20 cellular contexts compared by ENCODE assay signal in the genomic region with DNA sequence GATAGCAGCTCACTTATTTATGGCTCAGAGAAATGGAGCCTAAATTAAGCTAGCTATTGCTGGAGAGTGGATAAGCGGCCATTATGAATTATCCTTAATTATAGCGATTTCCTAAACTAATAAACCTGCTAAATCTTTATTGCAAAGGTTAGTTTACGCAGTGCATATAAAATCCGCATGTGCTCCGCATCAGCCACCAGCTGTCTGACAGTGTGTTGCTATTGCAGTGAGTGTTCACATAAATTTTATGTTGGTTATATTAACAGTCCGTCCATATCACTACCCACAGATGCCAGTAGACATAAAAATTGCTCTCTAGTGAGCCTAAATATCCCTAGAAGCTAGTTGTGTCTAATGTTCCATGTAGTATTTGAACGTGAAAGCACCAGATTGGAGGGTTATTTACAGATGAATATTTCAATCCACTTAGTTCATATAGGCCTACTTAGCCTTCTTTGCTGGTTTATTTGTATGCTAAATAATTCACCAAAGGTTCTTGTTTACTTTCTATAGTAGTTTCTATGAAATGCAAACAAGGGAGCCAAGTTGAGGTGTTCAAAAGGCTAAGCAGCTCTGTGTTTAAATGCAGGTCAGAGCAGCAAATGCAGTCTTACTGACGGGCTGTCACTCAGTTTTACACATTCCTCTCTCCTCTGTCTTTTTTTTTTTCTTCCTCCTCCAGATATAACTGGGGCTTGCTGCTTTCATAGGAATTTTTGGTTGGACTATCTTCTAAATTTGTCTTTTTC.
"Had no signal": no experiment of that assay in that cellular context is flagged by ENCODE, and none has a peak within 500 bp of the region (broad histone marks: within the 10 kb centered on the region; RNA-seq: fewer than 3 reads in every experiment).

No MANE protein-coding gene starts in this region.

- ATAC-seq: activated CD8-positive, alpha-beta memory T cell treated with anti-CD3 and anti-CD28 coated beads, Interleukin-2, amount 10 ng/mL, durations not matched to agents 7 days and 5 days; body of pancreas; effector memory CD8-positive, alpha-beta T cell had no signal

- H3K36me3 ChIP-seq: esophagus squamous epithelium, thyroid gland had no signal

- H3K27ac ChIP-seq: body of pancreas, esophagus squamous epithelium, thyroid gland had no signal

- H3K4me3 ChIP-seq: body of pancreas, esophagus squamous epithelium, lung, thyroid gland had no signal

- DNase-seq: activated B cell treated with CpG ODN at 0.5 μM for 24 hours; activated CD4-positive, alpha-beta memory T cell treated with anti-CD3 and anti-CD28 coated beads, Interleukin-2, amount 10 ng/mL, durations not matched to agents 7 days and 5 days; activated CD4-positive, alpha-beta T cell treated with anti-CD3 and anti-CD28 coated beads for 4 hours; activated CD8-positive, alpha-beta memory T cell treated with anti-CD3 and anti-CD28 coated beads, Interleukin-2, amount 10 ng/mL, durations not matched to agents 7 days and 5 days; activated naive CD4-positive, alpha-beta T cell treated with Interleukin-2 at 50 U/mL for 16 hours; body of pancreas; caudate nucleus; effector memory CD8-positive, alpha-beta T cell; esophagus squamous epithelium; left cardiac atrium; midbrain; nephron progenitor cell; nucleus accumbens; retina; stimulated activated CD4-positive, alpha-beta T cell treated with anti-CD3 and anti-CD28 coated beads, Interleukin-12 subunit alpha, Interleukin-12 subunit beta, amount 100 ng/mL, for 4 hours; stimulated activated CD4-positive, alpha-beta T cell treated with anti-CD3 and anti-CD28 coated beads, Interleukin-1b, Interleukin-23, amount 100 ng/mL, for 48 hours; stimulated activated CD8-positive, alpha-beta memory T cell treated with anti-CD3 and anti-CD28 coated beads, Interleukin-4, amount 100 ng/mL, for 48 hours; stimulated activated naive CD4-positive, alpha-beta T cell had no signal

- H3K4me1 ChIP-seq: body of pancreas had no signal

- H3K9me3 ChIP-seq: body of pancreas, esophagus squamous epithelium, thyroid gland had no signal

- H3K27me3 ChIP-seq: body of pancreas, esophagus squamous epithelium, thyroid gland had no signal
